ENCODE assay signal across 9 cellular contexts in the genomic region with DNA sequence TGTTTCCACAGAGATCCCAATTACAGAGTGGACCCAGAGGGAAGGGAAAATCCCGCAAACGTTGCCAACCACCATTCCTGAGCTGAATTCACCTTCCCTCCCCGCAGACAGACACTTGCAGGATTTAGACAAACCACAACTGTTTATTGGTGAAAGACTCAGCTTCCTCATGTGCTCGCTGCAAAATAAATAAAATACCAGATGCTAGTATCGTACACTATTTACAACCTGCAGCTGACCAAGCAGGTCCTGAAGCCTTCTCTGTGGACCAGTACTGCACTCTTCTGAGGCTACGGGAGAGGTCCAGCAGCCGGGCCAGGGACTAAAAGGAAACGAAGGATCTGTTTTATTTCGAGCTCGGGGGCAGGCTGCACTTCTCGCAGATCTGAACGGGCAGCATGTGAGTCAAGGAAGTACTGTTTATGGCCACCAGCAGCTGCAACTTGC. TPM values are rescaled to one million over a fixed set of nuclear protein-coding genes. Genes with fewer than 3 reads are reported as not detected.
DNase-seq lines count a peak whose midpoint lies in the region; ATAC-seq and TF ChIP-seq lines count a peak whose summit lies in the region.
"Had no signal": no experiment of that assay in that cellular context is flagged by ENCODE, and none has a peak within 500 bp of the region (broad histone marks: within the 10 kb centered on the region; RNA-seq: fewer than 3 reads in every experiment).

No MANE protein-coding gene starts in this region.

- DNase-seq in Panc1 (ENCODE audit: low read depth, low spot score), result no peak
- DNase-seq in epithelial cell of proximal tubule (ENCODE audit: low read depth), result no peak
- DNase-seq in psoas muscle, result no peak
- DNase-seq in NCI-H82 (lab: John Stamatoyannopoulos, UW), result no peak
- no peak for DNase-seq in thyroid gland
- DNase-seq in superior temporal gyrus (ENCODE audit: extremely low spot score), result no peak
- DNase-seq in anterior cingulate cortex (lab: John Stamatoyannopoulos, UW), result no peak
- DNase-seq: NCI-H526 treated with DMSO at 0.1 percent for 48 hours had no signal

- BruUV-seq in Panc1 (replicated peaks; lab: Mats Ljungman, UMichigan), result no TSS peak

- no peak for ATAC-seq in Panc1
- ATAC-seq in psoas muscle, result peak in 1 of 4 donors; percentile 2

- POLR2A ChIA-PET in Panc1 (lab: Charles Lee), result no interaction called here

- TF ChIP-seq CTCF in Panc1 (IDR thresholded peaks at IDR 0.05), result no peak
- TF ChIP-seq CTCF in epithelial cell of proximal tubule (conservative IDR thresholded peaks at IDR 0.05; ENCODE audit: low read depth, low read length), result no peak
- no peak for TF ChIP-seq CTCF in psoas muscle (IDR thresholded peaks at IDR 0.05)
- TF ChIP-seq CTCF in thyroid gland (IDR thresholded peaks at IDR 0.05), result no peak

- H3K4me3 ChIP-seq in Panc1 (ENCODE audit: low read depth in 2 of 2, low read length in 2 of 2) (peak overlapping the region; percentile 60 to 89), epithelial cell of proximal tubule (ENCODE audit: low read depth, low read length) (peak overlapping the region; percentile 79), psoas muscle (peak overlapping the region; percentile 72), thyroid gland (replicated peaks in 1 of 3) (peak overlapping the region in 1 of 3 donors; percentile 75)

- TF ChIP-seq POLR2A in thyroid gland (IDR thresholded peaks at IDR 0.05), result no peak

- peaks cover 4% of the 10 kb centered on the region for H3K4me1 ChIP-seq in ES-I3 (ENCODE audit: insufficient read depth, low read length)
- H3K4me1 ChIP-seq in Panc1 (ENCODE audit: control insufficient read depth, insufficient read depth, low read length), result peaks cover 21% of the 10 kb centered on the region
- H3K4me1 ChIP-seq in psoas muscle, result peaks cover 37% of the 10 kb centered on the region
- peaks cover 28 to 40% of the 10 kb centered on the region in 2 donors for H3K4me1 ChIP-seq in thyroid gland

- intact Hi-C loops in Panc1 (cut with micrococcal nuclease; ENCODE audit: unreplicated experiment), result no loop called here
- intact Hi-C loops in psoas muscle (cut with DNase I), result loop anchor here in 1 of 2 donors (10.0 kb wide), 1 partner anchor 56 kb away; a partner anchor contains a TSS
- intact Hi-C loops in thyroid gland (cut with DNase I), result loop anchor here (5.0 kb wide), 1 partner anchor 54 kb away; no protein-coding TSS in a partner anchor

- H3K27ac ChIP-seq in Panc1 (ENCODE audit: low read length) (no peak overlapping the region; the same call in 1 of the 2 replicates), psoas muscle (no peak overlapping the region), thyroid gland (no peak overlapping the region)

- peak overlapping the region; percentile 27; the same call in 1 of the 2 replicates for H3K9ac ChIP-seq in ES-I3 (ENCODE audit: low read depth, low read length)

- in situ Hi-C loops in Panc1 (cut with HindIII; ENCODE audit: low pct_unique_long_range_greater_than_20kb, low sequenced_read_pairs), result no loop called here

- H3K27me3 ChIP-seq in Panc1 (ENCODE audit: control insufficient read depth, insufficient read depth, low read length) (peaks cover 3% of the 10 kb centered on the region; the same call in 1 of the 2 replicates), psoas muscle (ENCODE audit: insufficient read depth in 3 of 3, low read length in 2 of 3) (peaks cover 4 to 100% (median 73%) of the 10 kb centered on the region in 3 donors), thyroid gland (no peaks in the 10 kb centered on the region)

- no peaks in the 10 kb centered on the region for H3K36me3 ChIP-seq in ES-I3 (ENCODE audit: insufficient read depth, low read length)
- no peaks in the 10 kb centered on the region; the same call in 1 of the 2 replicates for H3K36me3 ChIP-seq in Panc1 (ENCODE audit: control insufficient read depth, insufficient read depth, low read length)
- H3K36me3 ChIP-seq in psoas muscle (ENCODE audit: insufficient read depth in 1 of 2, low read depth in 1 of 2), result no peaks in the 10 kb centered on the region
- H3K36me3 ChIP-seq in thyroid gland, result no peaks in the 10 kb centered on the region

- CTCF ChIA-PET in Panc1 (lab: Charles Lee), result interaction anchor here (1.3 kb wide), 1 partner anchor 59 kb away, joined by 4 read pairs; no protein-coding TSS in a partner anchor

- WGBS in psoas muscle, 3 donors, result 10 to 14% (median 12%) methylated on average over 12 of the region's 12 CpGs
- WGBS in thyroid gland, 2 donors, result 37 to 55% methylated on average over 12 of the region's 12 CpGs

- H3K9me3 ChIP-seq in ES-I3 (ENCODE audit: control insufficient read depth, insufficient read depth, low read length), result no peaks in the 10 kb centered on the region
- H3K9me3 ChIP-seq in Panc1 (ENCODE audit: control insufficient read depth, insufficient read depth, low read depth, low read length), result no peaks in the 10 kb centered on the region
- no peaks in the 10 kb centered on the region for H3K9me3 ChIP-seq in psoas muscle
- H3K9me3 ChIP-seq in thyroid gland, result no peaks in the 10 kb centered on the region

RNA-seq across cellular contexts. Expression of a gene that starts 2.4 kb away (rescaled TPM):
- total RNA-seq in Panc1 (2021; ENCODE audit: unreplicated experiment) (12.3 TPM), epithelial cell of proximal tubule (1.8 and 3.0 TPM in 2 replicates), psoas muscle (not detected), thyroid gland (10 to 100 TPM in 3 of 4 donors, 1 to 10 TPM in 1; 9.7 to 14.7 (median 11.7) TPM)
- polyA plus RNA-seq in Panc1 (2012; ENCODE audit: insufficient read length), result 20.4 TPM
- polyA plus RNA-seq in psoas muscle, result not detected

RNA-seq across cellular contexts. Expression of a gene that starts 3.9 kb away (rescaled TPM):
- total RNA-seq in Panc1 (2021; ENCODE audit: unreplicated experiment) (2.9 TPM), epithelial cell of proximal tubule (0.06 and 0.22 TPM in 2 replicates), psoas muscle (not detected), thyroid gland (1 to 10 TPM in 3 of 4 donors, under 1 TPM in 1; 0.71 to 2.7 (median 2.5) TPM)
- polyA plus RNA-seq in Panc1 (2012; ENCODE audit: insufficient read length), result 2.3 TPM
- polyA plus RNA-seq in psoas muscle, result not detected

RNA-seq across cellular contexts. Expression of a gene that starts 58.1 kb away (rescaled TPM):
- total RNA-seq in Panc1 (2021; ENCODE audit: unreplicated experiment) (0.08 TPM), epithelial cell of proximal tubule (not detected in 2 replicates), psoas muscle (not detected), thyroid gland (not detected)
- 0.28 TPM for polyA plus RNA-seq in Panc1 (2012; ENCODE audit: insufficient read length)
- polyA plus RNA-seq in psoas muscle, result not detected
